In genomic region chrX:115898382-115899001, GRCh38 we compare ENCODE assay signal across 8 cellular contexts.
A peak's percentile ranks its signal among the peaks of the same experiment; 100 is the strongest.
DNase-seq lines count a peak whose midpoint lies in the region; ATAC-seq lines count a peak whose summit lies in the region.

No MANE protein-coding gene starts in this region.

- peak; percentile 76 for DNase-seq in DMS153 (lab: John Stamatoyannopoulos, UW)
- peak; percentile 66 for DNase-seq in T follicular helper cell (ENCODE audit: low read depth)
- DNase-seq in kidney tubule cell (ENCODE audit: low spot score), result peak; percentile 79
- DNase-seq in NCI-H1105 treated with DMSO at 0.1 percent for 48 hours (lab: John Stamatoyannopoulos, UW), result no peak
- no peak for DNase-seq in NCI-H1048 (lab: John Stamatoyannopoulos, UW)
- no peak for DNase-seq in EL

- ATAC-seq in GM19351 (IDR thresholded peaks at IDR 0.05; ENCODE audit: unreplicated experiment) (peak; percentile 53), HG03571 (IDR thresholded peaks at IDR 0.05; ENCODE audit: unreplicated experiment) (peak; percentile 88)

Comparison
In these comparisons a context has a peak if more than half of its experiments do, and no peak if none do; other contexts are left out.
1. DNase-seq: peak in DMS153 (single experiment), T follicular helper cell (single experiment) and kidney tubule cell (single experiment); none in NCI-H1105 treated with DMSO at 0.1 percent for 48 hours (single experiment), NCI-H1048 (single experiment) and EL (single experiment).